ENCODE assay signal across 28 cellular contexts in the genomic region with DNA sequence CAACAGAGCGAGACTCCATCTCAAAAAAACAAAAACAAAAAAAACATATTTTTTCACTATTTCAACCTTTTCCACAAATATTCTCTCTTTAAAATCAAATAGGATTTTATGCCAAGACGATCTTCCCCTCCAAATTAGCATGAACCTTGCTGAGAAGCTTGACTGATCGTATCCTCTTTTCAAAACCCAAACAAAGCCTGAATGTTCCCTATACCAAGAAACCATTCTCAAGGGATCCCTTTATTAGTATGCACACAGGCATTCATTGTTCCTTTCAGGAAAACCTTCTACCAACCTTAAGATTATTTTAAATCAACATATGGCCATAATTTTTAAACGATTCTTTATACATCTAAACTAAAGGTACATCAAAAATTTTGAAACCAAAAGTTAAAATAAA. TPM values are rescaled to one million over a fixed set of nuclear protein-coding genes. Genes with fewer than 3 reads are reported as not detected.
A peak's percentile ranks its signal among the peaks of the same experiment; 100 is the strongest.
DNase-seq lines count a peak whose midpoint lies in the region; ATAC-seq, FAIRE-seq and TF ChIP-seq lines count a peak whose summit lies in the region.
"Had no signal": no experiment of that assay in that cellular context is flagged by ENCODE, and none has a peak within 500 bp of the region (broad histone marks: within the 10 kb centered on the region; RNA-seq: fewer than 3 reads in every experiment).

No MANE protein-coding gene starts in this region.

- H3K36me3 ChIP-seq in small intestine (ENCODE audit: control insufficient read depth in 2 of 2, insufficient read depth in 2 of 2, low read length in 2 of 2) = no peaks in the 10 kb centered on the region
- H3K36me3 ChIP-seq: stomach, tibial artery had no signal

- no peak for ATAC-seq in effector memory CD8-positive, alpha-beta T cell (replicated peaks)
- ATAC-seq: activated CD4-positive, alpha-beta T cell treated with anti-CD3 and anti-CD28 coated beads for 36 hours; heart right ventricle; left cardiac atrium; Panc1 had no signal

- H3K9me3 Mint-ChIP-seq in T-helper 2 cell treated with Interferon-gamma antibody and Interleukin-4, amounts not matched to agents 5 μg/mL and 100 μg/mL, for 36 hours = no peaks in the 10 kb centered on the region
- peaks cover 1% of the 10 kb centered on the region for H3K9me3 Mint-ChIP-seq in glutamatergic neuron (ENCODE audit: unreplicated experiment)
- H3K9me3 Mint-ChIP-seq in effector memory CD8-positive, alpha-beta T cell = no peaks in the 10 kb centered on the region
- H3K9me3 Mint-ChIP-seq: activated T-cell treated with anti-CD3 and anti-CD28 coated beads, Interleukin-2, amount 50 U/mL, for 24 hours; CD4-positive, alpha-beta T cell; memory B cell had no signal

- no peaks in the 10 kb centered on the region for H3K4me1 ChIP-seq in small intestine (ENCODE audit: control insufficient read depth in 2 of 2, insufficient read depth in 1 of 2, low read depth in 1 of 2, low read length in 1 of 2)

- 70 to 75% (median 75%) methylated on average over 4 of the region's 4 CpGs for WGBS in small intestine, 3 donors

- no peaks in the 10 kb centered on the region for H3K9me3 ChIP-seq in small intestine (ENCODE audit: control insufficient read depth, low read depth)
- H3K9me3 ChIP-seq: heart right ventricle, stomach, tibial artery had no signal

- H3K4me3 Mint-ChIP-seq in T-helper 2 cell treated with Interferon-gamma antibody and Interleukin-4, amounts not matched to agents 5 μg/mL and 100 μg/mL, for 36 hours = no peak overlapping the region
- H3K4me3 Mint-ChIP-seq in glutamatergic neuron (ENCODE audit: unreplicated experiment) = no peak overlapping the region
- no peak overlapping the region for H3K4me3 Mint-ChIP-seq in effector memory CD8-positive, alpha-beta T cell
- H3K4me3 Mint-ChIP-seq: activated CD4-positive, alpha-beta T cell treated with anti-CD3 and anti-CD28 coated beads for 36 hours; activated T-cell treated with anti-CD3 and anti-CD28 coated beads, Interleukin-2, amount 50 U/mL, for 24 hours; CD4-positive, alpha-beta T cell; memory B cell had no signal

- no peak overlapping the region for H3K4me3 ChIP-seq in small intestine (ENCODE audit: low read depth in 1 of 2, low read length in 2 of 2)
- H3K4me3 ChIP-seq: heart right ventricle, smooth muscle cell, stomach, tibial artery had no signal

- H3K27ac ChIP-seq in small intestine (ENCODE audit: low read depth in 1 of 2, low read length in 1 of 2) = no peak overlapping the region
- H3K27ac ChIP-seq: stomach had no signal

- no peak for TF ChIP-seq CTCF in glutamatergic neuron (IDR thresholded peaks at IDR 0.05; ENCODE audit: partially characterized antibody, unreplicated experiment)

- H3K27me3 Mint-ChIP-seq in T-helper 2 cell treated with Interferon-gamma antibody and Interleukin-4, amounts not matched to agents 5 μg/mL and 100 μg/mL, for 36 hours (ENCODE audit: low read depth) = peaks cover 8% of the 10 kb centered on the region
- H3K27me3 Mint-ChIP-seq in glutamatergic neuron (ENCODE audit: unreplicated experiment) = peaks cover 2% of the 10 kb centered on the region
- H3K27me3 Mint-ChIP-seq in effector memory CD8-positive, alpha-beta T cell = no peaks in the 10 kb centered on the region

- H3K27me3 ChIP-seq in small intestine (ENCODE audit: control insufficient read depth in 2 of 2, insufficient read depth in 2 of 2, low read length in 2 of 2) = no peaks in the 10 kb centered on the region
- H3K27me3 ChIP-seq: heart right ventricle, stomach, tibial artery had no signal

- FAIRE-seq in small intestine (lab: Jason Lieb, UNC) = no peak
- FAIRE-seq: GM12891 had no signal

- peak overlapping the region; percentile 33 for H3K27ac Mint-ChIP-seq in T-helper 2 cell treated with Interferon-gamma antibody and Interleukin-4, amounts not matched to agents 5 μg/mL and 100 μg/mL, for 36 hours
- peak overlapping the region; percentile 48 for H3K27ac Mint-ChIP-seq in glutamatergic neuron (ENCODE audit: unreplicated experiment)
- H3K27ac Mint-ChIP-seq in effector memory CD8-positive, alpha-beta T cell = no peak overlapping the region
- H3K27ac Mint-ChIP-seq: activated CD4-positive, alpha-beta T cell treated with anti-CD3 and anti-CD28 coated beads for 36 hours; activated T-cell treated with anti-CD3 and anti-CD28 coated beads, Interleukin-2, amount 50 U/mL, for 24 hours; CD4-positive, alpha-beta T cell; memory B cell had no signal

- peaks cover 6% of the 10 kb centered on the region for H3K36me3 Mint-ChIP-seq in T-helper 2 cell treated with Interferon-gamma antibody and Interleukin-4, amounts not matched to agents 5 μg/mL and 100 μg/mL, for 36 hours (ENCODE audit: low read depth)
- no peaks in the 10 kb centered on the region for H3K36me3 Mint-ChIP-seq in glutamatergic neuron (ENCODE audit: unreplicated experiment)
- no peaks in the 10 kb centered on the region for H3K36me3 Mint-ChIP-seq in effector memory CD8-positive, alpha-beta T cell (ENCODE audit: insufficient read depth)
- H3K36me3 Mint-ChIP-seq: memory B cell had no signal

- H3K4me1 Mint-ChIP-seq in T-helper 2 cell treated with Interferon-gamma antibody and Interleukin-4, amounts not matched to agents 5 μg/mL and 100 μg/mL, for 36 hours (ENCODE audit: low read depth) = peaks cover 48% of the 10 kb centered on the region
- H3K4me1 Mint-ChIP-seq in glutamatergic neuron (ENCODE audit: low read depth, unreplicated experiment) = peaks cover 19% of the 10 kb centered on the region
- peaks cover 2 to 3% of the 10 kb centered on the region in 2 donors for H3K4me1 Mint-ChIP-seq in effector memory CD8-positive, alpha-beta T cell (ENCODE audit: low read depth in 2 of 2)

- in situ Hi-C loops in SK-MEL-5 (cut with HindIII; ENCODE audit: low pct_unique_long_range_greater_than_20kb, low sequenced_read_pairs) = no loop called here

- DNase-seq in T-helper 2 cell treated with Interferon-gamma antibody and Interleukin-4, amounts not matched to agents 5 μg/mL and 100 μg/mL, for 36 hours (ENCODE audit: low spot score) = no peak
- no peak for DNase-seq in T-helper 2 cell
- peak; percentile 88 for DNase-seq in SK-MEL-5 (ENCODE audit: low read depth, low spot score)
- no peak for DNase-seq in glutamatergic neuron
- peak; percentile 70 for DNase-seq in pons (ENCODE audit: low spot score)
- no peak for DNase-seq in T1000 (lab: John Stamatoyannopoulos, UW)
- no peak for DNase-seq in small intestine
- DNase-seq in effector memory CD8-positive, alpha-beta T cell = no peak
- DNase-seq: activated CD4-positive, alpha-beta T cell treated with anti-CD3 and anti-CD28 coated beads for 36 hours; activated T-cell treated with anti-CD3 and anti-CD28 coated beads, Interleukin-2, amount 50 U/mL, for 24 hours; AML-193; CD4-positive, alpha-beta T cell; effector CD4-positive, alpha-beta T cell; erythroblast; heart right ventricle; left cardiac atrium; NCI-H1092 treated with DMSO at 0.1 percent for 48 hours; NCI-H1930; NCI-H2227 treated with DMSO at 0.1 percent for 48 hours; NCI-H526 treated with DMSO at 0.1 percent for 48 hours; SHP77 treated with DMSO at 0.1 percent for 48 hours; stimulated activated CD4-positive, alpha-beta T cell treated with anti-CD3 and anti-CD28 coated beads, Interleukin-1b, Interleukin-23, amount 100 ng/mL, for 48 hours; stomach; tibial artery had no signal

RNA-seq across cellular contexts. Expression of a gene that starts 6.3 kb away (rescaled TPM):
- 55.6 and 59.3 TPM in 2 replicates for total RNA-seq in SK-MEL-5 (2014; rRNA removed; shearing (Covaris generic))
- 29.9 and 45.4 TPM in 2 replicates for polyA plus RNA-seq in SK-MEL-5 (2015; cell fraction: cytosol; rRNA removed)
- 32.1 and 52.9 TPM in 2 replicates for polyA plus RNA-seq in SK-MEL-5 (2015; cell fraction: nucleus; rRNA removed)
- 29.9 TPM for total RNA-seq in glutamatergic neuron (ENCODE audit: unreplicated experiment)
- polyA plus RNA-seq in small intestine = 1 to 10 TPM; 1.6 to 2.4 (median 1.9) TPM

RNA-seq across cellular contexts. Expression of a gene that starts 50.9 kb away (rescaled TPM):
- 9.0 and 12.6 TPM in 2 replicates for total RNA-seq in SK-MEL-5 (2014; rRNA removed; shearing (Covaris generic))
- polyA plus RNA-seq in SK-MEL-5 (2015; cell fraction: cytosol; rRNA removed) = 6.4 and 8.3 TPM in 2 replicates
- 11.5 and 19.3 TPM in 2 replicates for polyA plus RNA-seq in SK-MEL-5 (2015; cell fraction: nucleus; rRNA removed)
- 19.2 TPM for total RNA-seq in glutamatergic neuron (ENCODE audit: unreplicated experiment)
- polyA plus RNA-seq in small intestine = 1 to 10 TPM; 2.7 to 5.7 (median 4.3) TPM

RNA-seq across cellular contexts. Expression of a gene that starts 51.2 kb away (rescaled TPM):
- 99.7 and 116 TPM in 2 replicates for total RNA-seq in SK-MEL-5 (2014; rRNA removed; shearing (Covaris generic))
- 54.0 and 78.2 TPM in 2 replicates for polyA plus RNA-seq in SK-MEL-5 (2015; cell fraction: cytosol; rRNA removed)
- 53.1 and 61.6 TPM in 2 replicates for polyA plus RNA-seq in SK-MEL-5 (2015; cell fraction: nucleus; rRNA removed)
- total RNA-seq in glutamatergic neuron (ENCODE audit: unreplicated experiment) = 48.7 TPM
- polyA plus RNA-seq in small intestine = 10 to 100 TPM; 76.5 to 83.2 (median 78.4) TPM

Comparison
In these comparisons a context has a peak if more than half of its experiments do, and no peak if none do; other contexts are left out.
1. DNase-seq: peak in SK-MEL-5 (single experiment) and pons (single experiment); none in T-helper 2 cell treated with Interferon-gamma antibody and Interleukin-4, amounts not matched to agents 5 μg/mL and 100 μg/mL, for 36 hours (single experiment), T-helper 2 cell (0 of 5), glutamatergic neuron (single experiment), T1000 (single experiment), small intestine (single experiment) and effector memory CD8-positive, alpha-beta T cell (0 of 3).
2. H3K27ac Mint-ChIP-seq: peak in T-helper 2 cell treated with Interferon-gamma antibody and Interleukin-4, amounts not matched to agents 5 μg/mL and 100 μg/mL, for 36 hours (single experiment) and glutamatergic neuron (single experiment); none in effector memory CD8-positive, alpha-beta T cell (0 of 2).